In the genomic region with DNA sequence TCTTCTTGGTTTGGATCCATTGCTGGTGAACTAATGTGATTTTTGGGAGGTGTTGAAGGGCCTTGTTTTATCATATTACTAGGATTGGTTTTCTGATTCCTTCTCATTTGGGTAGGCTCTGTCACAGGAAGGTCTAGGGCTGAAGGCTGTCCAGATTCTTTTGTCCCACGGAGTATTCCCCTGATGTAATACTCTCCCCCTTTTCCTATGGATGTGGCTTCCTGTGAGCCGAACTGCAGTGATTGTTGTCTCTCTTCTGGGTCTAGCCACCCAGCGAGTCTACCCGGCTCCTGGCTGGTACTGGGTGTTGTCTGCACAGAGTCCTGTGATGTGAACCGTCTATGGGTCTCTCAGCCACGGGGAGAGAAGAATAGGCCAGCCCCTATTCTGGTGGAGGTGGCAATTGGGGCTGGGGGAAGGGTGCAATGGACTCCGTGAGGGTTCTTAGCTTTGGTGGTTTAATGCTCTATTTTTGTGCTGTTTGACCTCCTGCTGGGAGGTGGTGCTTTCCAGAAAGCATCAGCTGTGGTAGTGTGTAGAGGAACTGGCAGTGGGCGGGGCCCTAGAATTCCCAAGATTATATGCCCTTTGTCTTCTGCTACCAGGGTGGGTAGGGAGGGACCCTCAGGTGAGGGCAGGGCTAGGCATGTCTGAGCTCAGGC, we compare ENCODE assay signal across 1 cellular context. TPM values are rescaled to one million over a fixed set of nuclear protein-coding genes. Genes with fewer than 3 reads are reported as not detected.
"Had no signal": no experiment of that assay in that cellular context is flagged by ENCODE, and none has a peak within 500 bp of the region (broad histone marks: within the 10 kb centered on the region; RNA-seq: fewer than 3 reads in every experiment).

No MANE protein-coding gene starts in this region.

RNA-seq across cellular contexts. Expression of a gene that starts 24.1 kb away (rescaled TPM):
- total RNA-seq: activated CD8-positive, alpha-beta memory T cell treated with anti-CD3 and anti-CD28 coated beads, Interleukin-2, amount 10 ng/mL, durations not matched to agents 7 days and 5 days had no signal
